In the genomic region with DNA sequence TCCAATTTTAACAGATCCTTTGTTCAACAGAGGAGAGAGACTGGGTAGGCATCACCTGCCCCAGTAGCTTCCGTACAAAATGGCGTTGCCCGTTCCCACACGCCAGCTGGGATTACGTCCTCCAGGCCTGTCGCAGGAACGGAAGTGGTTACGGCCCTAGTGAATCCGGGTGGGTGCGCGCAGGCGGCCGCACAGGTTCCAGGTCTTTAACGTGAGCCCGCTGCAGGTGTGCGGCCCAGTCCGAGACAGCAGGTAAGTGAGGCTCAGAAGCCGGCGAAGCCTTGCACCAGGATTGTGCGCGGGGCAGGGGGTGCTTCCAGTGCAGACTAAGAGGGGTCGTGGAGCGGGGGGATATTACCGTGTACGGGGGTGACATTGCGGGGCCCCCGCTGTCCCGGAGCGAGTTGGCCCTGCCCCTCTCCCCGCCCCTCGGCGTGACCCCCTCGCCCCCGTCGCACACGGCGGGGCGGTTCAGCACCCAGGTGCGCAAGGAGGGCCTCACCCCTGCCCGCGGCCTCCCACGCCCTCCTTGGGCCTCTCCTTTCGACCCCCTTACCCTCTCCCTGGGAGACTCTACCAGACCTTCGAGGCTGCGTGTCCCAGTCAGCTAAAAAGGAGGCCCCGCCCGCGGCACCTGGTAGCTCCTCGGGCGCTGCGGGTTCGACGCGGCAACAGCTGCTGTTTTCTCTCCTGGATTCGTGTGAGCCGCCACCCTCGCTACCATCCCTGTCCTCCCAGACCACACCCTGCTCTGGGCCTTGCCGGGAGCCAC, we compare ENCODE assay signal across 8 cellular contexts. TPM values are rescaled to one million over a fixed set of nuclear protein-coding genes. Genes with fewer than 3 reads are reported as not detected.
DNase-seq lines count a peak whose midpoint lies in the region; ATAC-seq lines count a peak whose summit lies in the region.

A gene with protein sequence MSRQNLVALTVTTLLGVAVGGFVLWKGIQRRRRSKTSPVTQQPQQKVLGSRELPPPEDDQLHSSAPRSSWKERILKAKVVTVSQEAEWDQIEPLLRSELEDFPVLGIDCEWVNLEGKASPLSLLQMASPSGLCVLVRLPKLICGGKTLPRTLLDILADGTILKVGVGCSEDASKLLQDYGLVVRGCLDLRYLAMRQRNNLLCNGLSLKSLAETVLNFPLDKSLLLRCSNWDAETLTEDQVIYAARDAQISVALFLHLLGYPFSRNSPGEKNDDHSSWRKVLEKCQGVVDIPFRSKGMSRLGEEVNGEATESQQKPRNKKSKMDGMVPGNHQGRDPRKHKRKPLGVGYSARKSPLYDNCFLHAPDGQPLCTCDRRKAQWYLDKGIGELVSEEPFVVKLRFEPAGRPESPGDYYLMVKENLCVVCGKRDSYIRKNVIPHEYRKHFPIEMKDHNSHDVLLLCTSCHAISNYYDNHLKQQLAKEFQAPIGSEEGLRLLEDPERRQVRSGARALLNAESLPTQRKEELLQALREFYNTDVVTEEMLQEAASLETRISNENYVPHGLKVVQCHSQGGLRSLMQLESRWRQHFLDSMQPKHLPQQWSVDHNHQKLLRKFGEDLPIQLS (plus strand): TSS at position 159 of the 772 bp plus-strand sequence. CDS start 17,973 bp downstream, outside the sequence.

- DNase-seq in AG08395 (ENCODE audit: low spot score) (peak; percentile 90), NCI-H446 treated with DMSO at 0.1 percent for 48 hours (lab: John Stamatoyannopoulos, UW) (peak; percentile 62), dermis blood vessel endothelial cell (peak; percentile 85), left lobe of liver (ENCODE audit: low spot score) (peak; percentile 91)
- peak; percentile 54 to 69 for DNase-seq in activated CD4-positive, alpha-beta T cell treated with anti-CD3 and anti-CD28 coated beads, Interleukin-2, amount 50 U/mL, for 24 hours (ENCODE audit: low read depth in 1 of 2, low spot score in 1 of 2)
- peak; percentile 50 for DNase-seq in stimulated activated CD4-positive, alpha-beta T cell treated with anti-CD3 and anti-CD28 coated beads, Interleukin-2, amount 100 ng/mL, for 4 hours (ENCODE audit: low read depth)

- ATAC-seq in GM19023 (IDR thresholded peaks at IDR 0.05; ENCODE audit: unreplicated experiment), result peak; percentile 90
- peak; percentile 88 for ATAC-seq in HG03342 (IDR thresholded peaks at IDR 0.05; ENCODE audit: unreplicated experiment)
- ATAC-seq in left lobe of liver, result peak; percentile 98

RNA-seq across cellular contexts. Expression of the gene that starts here (rescaled TPM):
- total RNA-seq in dermis blood vessel endothelial cell (32.0 and 33.3 TPM in 2 replicates), left lobe of liver (8.2 TPM)

Comparison
In these comparisons a context has a peak if more than half of its experiments do, and no peak if none do; other contexts are left out.
1. Peak in every context shown above with its lines: DNase-seq and ATAC-seq.